Comparison of ENCODE assay signal across 8 cellular contexts in the genomic region with DNA sequence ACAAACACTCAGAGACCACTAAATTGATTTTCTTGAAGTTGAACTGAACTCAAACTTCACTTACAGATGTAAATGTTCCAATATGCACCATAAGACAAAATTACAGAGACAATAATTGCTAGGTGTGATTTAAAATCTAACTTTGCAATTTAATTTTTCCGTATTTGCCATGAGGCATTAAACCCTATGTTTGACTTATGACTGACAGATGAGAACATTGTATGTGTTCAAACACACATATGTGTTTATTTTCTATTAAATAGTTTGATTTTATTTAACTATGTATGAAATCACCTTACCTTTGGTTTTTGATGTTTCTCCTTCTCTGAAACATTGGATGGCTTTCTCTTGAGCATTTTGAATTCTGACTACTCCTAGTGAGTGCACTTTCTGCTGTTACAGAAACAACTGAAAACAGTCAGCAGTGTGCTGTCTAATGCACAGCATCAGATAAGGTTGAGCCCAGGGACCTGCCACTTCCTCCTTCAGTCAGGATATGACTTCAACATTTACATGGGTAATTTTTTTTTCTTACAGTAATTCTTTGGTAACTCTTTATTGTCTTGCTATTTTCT. TPM values are rescaled to one million over a fixed set of nuclear protein-coding genes. Genes with fewer than 3 reads are reported as not detected.
DNase-seq lines count a peak whose midpoint lies in the region; ATAC-seq and TF ChIP-seq lines count a peak whose summit lies in the region.

Gene SAMSN1 (minus strand): TSS at position 410 of the 575 bp plus-strand sequence. CDS start 54 bp downstream, at position 356.

- H3K36me3 ChIP-seq in urinary bladder (ENCODE audit: insufficient read depth), result no peaks in the 10 kb centered on the region

- no peak within 1 kb of the TSS for H3K4me3 ChIP-seq in urinary bladder (ENCODE audit: low read depth, low read length)

- CTCF ChIA-PET in activated naive CD4-positive, alpha-beta T cell treated with anti-CD3 and anti-CD28 coated beads, Interleukin-2, amount 10 ng/mL, durations not matched to agents 7 days and 5 days (lab: Charles Lee), result no interaction called here

- H3K4me1 Mint-ChIP-seq in activated naive CD4-positive, alpha-beta T cell treated with anti-CD3 and anti-CD28 coated beads, Interleukin-2, amount 10 ng/mL, durations not matched to agents 7 days and 5 days, result peaks cover 69% of the 10 kb centered on the region

- H3K27ac ChIP-seq in urinary bladder (ENCODE audit: low read depth) (no peak within 1 kb of the TSS), foreskin keratinocyte (no peak within 1 kb of the TSS)

- 69% methylated on average over 1 of the region's 1 CpG for WGBS in urinary bladder

- no peak for TF ChIP-seq CTCF in foreskin keratinocyte (conservative IDR thresholded peaks at IDR 0.05)

- peak; percentile 81 for DNase-seq in activated naive CD4-positive, alpha-beta T cell treated with anti-CD3 and anti-CD28 coated beads, Interleukin-2, amount 10 ng/mL, durations not matched to agents 7 days and 5 days
- peak; percentile 43 for DNase-seq in mucosa of gallbladder (ENCODE audit: low spot score)
- no peak for DNase-seq in foreskin keratinocyte
- DNase-seq in NCI-H2196 treated with DMSO at 0.1 percent for 48 hours (lab: John Stamatoyannopoulos, UW; ENCODE audit: unreplicated experiment), result no peak

- H3K27me3 Mint-ChIP-seq in activated naive CD4-positive, alpha-beta T cell treated with anti-CD3 and anti-CD28 coated beads, Interleukin-2, amount 10 ng/mL, durations not matched to agents 7 days and 5 days, result no peaks in the 10 kb centered on the region

- peaks cover 29% of the 10 kb centered on the region for H3K36me3 Mint-ChIP-seq in activated naive CD4-positive, alpha-beta T cell treated with anti-CD3 and anti-CD28 coated beads, Interleukin-2, amount 10 ng/mL, durations not matched to agents 7 days and 5 days

- H3K9me3 Mint-ChIP-seq in activated naive CD4-positive, alpha-beta T cell treated with anti-CD3 and anti-CD28 coated beads, Interleukin-2, amount 10 ng/mL, durations not matched to agents 7 days and 5 days, result no peaks in the 10 kb centered on the region

- H3K4me1 ChIP-seq in urinary bladder (ENCODE audit: insufficient read depth) (no peaks in the 10 kb centered on the region), foreskin keratinocyte (no peaks in the 10 kb centered on the region)

- H3K27me3 ChIP-seq in foreskin keratinocyte, result no peaks in the 10 kb centered on the region

- peak within 1 kb of the TSS; percentile 92 for H3K27ac Mint-ChIP-seq in activated naive CD4-positive, alpha-beta T cell treated with anti-CD3 and anti-CD28 coated beads, Interleukin-2, amount 10 ng/mL, durations not matched to agents 7 days and 5 days

- peak; percentile 92 for ATAC-seq in GM18508 (IDR thresholded peaks at IDR 0.05; ENCODE audit: insufficient read depth, unreplicated experiment)
- ATAC-seq in HG02840 (IDR thresholded peaks at IDR 0.05; ENCODE audit: low FRiP score, unreplicated experiment), result peak; percentile 80
- no peak for ATAC-seq in foreskin keratinocyte

- peak within 1 kb of the TSS; percentile 94 for H3K4me3 Mint-ChIP-seq in activated naive CD4-positive, alpha-beta T cell treated with anti-CD3 and anti-CD28 coated beads, Interleukin-2, amount 10 ng/mL, durations not matched to agents 7 days and 5 days

TF ChIP-seq in PFSK-1, 5 proteins besides CTCF, POLR2A, EP300 and RAD21:
- TF ChIP-seq FOXP2 (optimal IDR thresholded peaks at IDR 0.05; ENCODE audit: borderline replicate concordance, extremely low read depth, extremely low read length, insufficient read depth) (no peak), REST (IDR thresholded peaks at IDR 0.05; ENCODE audit: insufficient read depth in 1 of 2, low read depth in 2 of 2, low read length in 2 of 2) (peak in 1 of 2 experiments; percentile 56; a peak in 1 of 4 replicates), POLR2AphosphoS5 (IDR thresholded peaks at IDR 0.05; ENCODE audit: low read depth, low read length) (peak; percentile 40; the same call in 1 of the 2 replicates), SIN3A (IDR thresholded peaks at IDR 0.05; ENCODE audit: borderline replicate concordance, insufficient read depth, low read length) (peak; percentile 82; the same call in 1 of the 2 replicates), TAF1 (IDR thresholded peaks at IDR 0.05; ENCODE audit: borderline replicate concordance, insufficient read depth, low read length) (no peak)

RNA-seq across cellular contexts. Expression of gene SAMSN1, which starts in this region (rescaled TPM):
- polyA plus RNA-seq in PFSK-1 (2012; ENCODE audit: insufficient read length, low read depth), result 0.92 TPM
- 8.8 TPM for total RNA-seq in mucosa of gallbladder
- total RNA-seq in urinary bladder, result 16.2 TPM
- 11.3 TPM for polyA plus RNA-seq in urinary bladder
- total RNA-seq in foreskin keratinocyte, result not detected in 2 replicates
- polyA plus RNA-seq in foreskin keratinocyte, result not detected in 2 replicates

Comparison
In these comparisons a context has a peak if more than half of its experiments do, and no peak if none do; other contexts are left out.
1. RNA of gene SAMSN1 (polyA plus RNA-seq): 11.3 TPM in urinary bladder (single experiment); not detected in foreskin keratinocyte; every median in the first group is over 10 times any median in the second.
2. DNase-seq: peak in activated naive CD4-positive, alpha-beta T cell treated with anti-CD3 and anti-CD28 coated beads, Interleukin-2, amount 10 ng/mL, durations not matched to agents 7 days and 5 days (single experiment) and mucosa of gallbladder (single experiment); none in foreskin keratinocyte (0 of 2) and NCI-H2196 treated with DMSO at 0.1 percent for 48 hours (single experiment).